Comparison of ENCODE assay signal across 15 cellular contexts in the genomic region with DNA sequence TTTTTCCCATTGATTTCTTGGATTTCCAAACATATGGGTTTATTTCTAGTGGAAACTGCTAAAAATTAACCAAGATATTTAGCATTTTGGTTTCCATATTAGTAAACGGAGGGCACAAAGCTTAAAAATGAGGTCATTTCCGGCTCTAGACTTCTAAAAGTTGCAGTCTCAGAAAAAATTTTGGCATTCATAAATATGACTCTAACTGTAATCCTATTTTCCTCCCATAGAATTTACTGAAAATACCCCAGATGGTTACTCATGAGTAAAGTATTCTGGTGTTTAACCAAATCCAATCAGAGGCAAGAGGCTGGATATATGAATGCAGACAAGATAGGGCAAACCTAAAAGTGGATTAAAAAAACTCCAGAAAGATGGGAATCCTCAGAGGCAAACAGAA.
A peak's percentile ranks its signal among the peaks of the same experiment; 100 is the strongest.
DNase-seq lines count a peak whose midpoint lies in the region; ATAC-seq, FAIRE-seq and TF ChIP-seq lines count a peak whose summit lies in the region.
"Had no signal": no experiment of that assay in that cellular context is flagged by ENCODE, and none has a peak within 500 bp of the region (broad histone marks: within the 10 kb centered on the region; RNA-seq: fewer than 3 reads in every experiment).

No MANE protein-coding gene starts in this region.

- H3K36me3 Mint-ChIP-seq in WTC11, result no peaks in the 10 kb centered on the region

- DNase-seq in H54 (ENCODE audit: insufficient read length, low spot score), result peak; percentile 30
- peak; percentile 53 for DNase-seq in fibroblast of the conjunctiva (ENCODE audit: low read depth)
- DNase-seq in stromal cell of bone marrow (ENCODE audit: low read depth), result peak; percentile 72
- no peak for DNase-seq in NCI-H1048 (lab: John Stamatoyannopoulos, UW)
- no peak for DNase-seq in WTC11 (ENCODE audit: low spot score)
- DNase-seq: naive B cell, NCI-H1436 treated with DMSO at 0.1 percent for 48 hours, thyroid gland had no signal

- no peak for TF ChIP-seq CTCF in WTC11 (IDR thresholded peaks at IDR 0.05)

- no peak for TF ChIP-seq POLR2A in H54 (IDR thresholded peaks at IDR 0.05; ENCODE audit: low read depth, low read length)

- ATAC-seq in SK-N-SH treated with all-trans-retinoic acid at 6 μM for 48 hours, result peak; percentile 88
- ATAC-seq in GM21447 (IDR thresholded peaks at IDR 0.05; ENCODE audit: unreplicated experiment), result no peak
- no peak for ATAC-seq in WTC11
- ATAC-seq: activated CD4-positive, CD25-positive, alpha-beta regulatory T cell treated with anti-CD3 and anti-CD28 coated beads, Interleukin-2, amount 50 U/mL, for 24 hours; HepG2 had no signal

- no peak overlapping the region for H3K27ac Mint-ChIP-seq in WTC11
- H3K27ac Mint-ChIP-seq: naive B cell had no signal

- no peaks in the 10 kb centered on the region for H3K4me1 Mint-ChIP-seq in WTC11

- POLR2A ChIA-PET in WTC11 (lab: Charles Lee), result interaction anchor here (0.6 kb wide), 1 partner anchor 48 kb away, joined by 8 read pairs; no protein-coding TSS in a partner anchor

- FAIRE-seq in H54 (lab: Jason Lieb, UNC), result peak; percentile 86
- FAIRE-seq: GM12891, H1, HepG2, islet of Langerhans had no signal

- no peak overlapping the region for H3K4me3 Mint-ChIP-seq in WTC11
- H3K4me3 Mint-ChIP-seq: naive B cell had no signal

- H3K27me3 Mint-ChIP-seq in WTC11 (ENCODE audit: low read depth), result no peaks in the 10 kb centered on the region

- H3K9me3 Mint-ChIP-seq in WTC11, result no peaks in the 10 kb centered on the region
- H3K9me3 Mint-ChIP-seq: naive B cell had no signal

- CTCF ChIA-PET in WTC11 (lab: Charles Lee), result interaction anchor here (1.4 to 2.7 kb wide), 2 partner anchors 22 to 51 kb away, joined by 3 to 9 read pairs; no protein-coding TSS in a partner anchor

TF ChIP-seq in SK-N-SH treated with all-trans-retinoic acid at 6 μM for 48 hours, 23 proteins besides CTCF, POLR2A, EP300 and RAD21 (continues in another document):
- TF ChIP-seq, protein P1, sequence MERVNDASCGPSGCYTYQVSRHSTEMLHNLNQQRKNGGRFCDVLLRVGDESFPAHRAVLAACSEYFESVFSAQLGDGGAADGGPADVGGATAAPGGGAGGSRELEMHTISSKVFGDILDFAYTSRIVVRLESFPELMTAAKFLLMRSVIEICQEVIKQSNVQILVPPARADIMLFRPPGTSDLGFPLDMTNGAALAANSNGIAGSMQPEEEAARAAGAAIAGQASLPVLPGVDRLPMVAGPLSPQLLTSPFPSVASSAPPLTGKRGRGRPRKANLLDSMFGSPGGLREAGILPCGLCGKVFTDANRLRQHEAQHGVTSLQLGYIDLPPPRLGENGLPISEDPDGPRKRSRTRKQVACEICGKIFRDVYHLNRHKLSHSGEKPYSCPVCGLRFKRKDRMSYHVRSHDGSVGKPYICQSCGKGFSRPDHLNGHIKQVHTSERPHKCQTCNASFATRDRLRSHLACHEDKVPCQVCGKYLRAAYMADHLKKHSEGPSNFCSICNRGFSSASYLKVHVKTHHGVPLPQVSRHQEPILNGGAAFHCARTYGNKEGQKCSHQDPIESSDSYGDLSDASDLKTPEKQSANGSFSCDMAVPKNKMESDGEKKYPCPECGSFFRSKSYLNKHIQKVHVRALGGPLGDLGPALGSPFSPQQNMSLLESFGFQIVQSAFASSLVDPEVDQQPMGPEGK (CRISPR knock-in tag; IDR thresholded peaks at IDR 0.05; ENCODE audit: borderline replicate concordance), result no peak
- TF ChIP-seq ZFP3 (CRISPR knock-in tag; IDR thresholded peaks at IDR 0.05), result peak; percentile 80; the same call in 1 of the 2 replicates
- no peak for TF ChIP-seq ESRRG (CRISPR knock-in tag; IDR thresholded peaks at IDR 0.05)
- no peak for TF ChIP-seq TCF4 (CRISPR knock-in tag; IDR thresholded peaks at IDR 0.05; ENCODE audit: borderline replicate concordance)
- TF ChIP-seq, protein P2, sequence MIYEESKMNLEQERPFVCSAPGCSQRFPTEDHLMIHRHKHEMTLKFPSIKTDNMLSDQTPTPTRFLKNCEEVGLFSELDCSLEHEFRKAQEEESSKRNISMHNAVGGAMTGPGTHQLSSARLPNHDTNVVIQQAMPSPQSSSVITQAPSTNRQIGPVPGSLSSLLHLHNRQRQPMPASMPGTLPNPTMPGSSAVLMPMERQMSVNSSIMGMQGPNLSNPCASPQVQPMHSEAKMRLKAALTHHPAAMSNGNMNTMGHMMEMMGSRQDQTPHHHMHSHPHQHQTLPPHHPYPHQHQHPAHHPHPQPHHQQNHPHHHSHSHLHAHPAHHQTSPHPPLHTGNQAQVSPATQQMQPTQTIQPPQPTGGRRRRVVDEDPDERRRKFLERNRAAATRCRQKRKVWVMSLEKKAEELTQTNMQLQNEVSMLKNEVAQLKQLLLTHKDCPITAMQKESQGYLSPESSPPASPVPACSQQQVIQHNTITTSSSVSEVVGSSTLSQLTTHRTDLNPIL (CRISPR knock-in tag; IDR thresholded peaks at IDR 0.05; ENCODE audit: low read depth), result peak; percentile 75; the same call in 1 of the 2 replicates

TF ChIP-seq in WTC11, 78 proteins besides CTCF, POLR2A, EP300 and RAD21 (continues in another document):
- TF ChIP-seq, protein P3, sequence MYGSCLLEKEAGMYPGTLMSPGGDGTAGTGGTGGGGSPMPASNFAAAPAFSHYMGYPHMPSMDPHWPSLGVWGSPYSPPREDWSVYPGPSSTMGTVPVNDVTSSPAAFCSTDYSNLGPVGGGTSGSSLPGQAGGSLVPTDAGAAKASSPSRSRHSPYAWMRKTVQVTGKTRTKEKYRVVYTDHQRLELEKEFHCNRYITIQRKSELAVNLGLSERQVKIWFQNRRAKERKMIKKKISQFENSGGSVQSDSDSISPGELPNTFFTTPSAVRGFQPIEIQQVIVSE (CRISPR knock-in tag; IDR thresholded peaks at IDR 0.05; ENCODE audit: borderline replicate concordance), result no peak
- TF ChIP-seq ZNF232 (CRISPR knock-in tag; IDR thresholded peaks at IDR 0.05), result no peak
- TF ChIP-seq, protein P4, sequence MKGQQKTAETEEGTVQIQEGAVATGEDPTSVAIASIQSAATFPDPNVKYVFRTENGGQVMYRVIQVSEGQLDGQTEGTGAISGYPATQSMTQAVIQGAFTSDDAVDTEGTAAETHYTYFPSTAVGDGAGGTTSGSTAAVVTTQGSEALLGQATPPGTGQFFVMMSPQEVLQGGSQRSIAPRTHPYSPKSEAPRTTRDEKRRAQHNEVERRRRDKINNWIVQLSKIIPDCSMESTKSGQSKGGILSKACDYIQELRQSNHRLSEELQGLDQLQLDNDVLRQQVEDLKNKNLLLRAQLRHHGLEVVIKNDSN (CRISPR knock-in tag; IDR thresholded peaks at IDR 0.05), result no peak
- TF ChIP-seq, protein P5, sequence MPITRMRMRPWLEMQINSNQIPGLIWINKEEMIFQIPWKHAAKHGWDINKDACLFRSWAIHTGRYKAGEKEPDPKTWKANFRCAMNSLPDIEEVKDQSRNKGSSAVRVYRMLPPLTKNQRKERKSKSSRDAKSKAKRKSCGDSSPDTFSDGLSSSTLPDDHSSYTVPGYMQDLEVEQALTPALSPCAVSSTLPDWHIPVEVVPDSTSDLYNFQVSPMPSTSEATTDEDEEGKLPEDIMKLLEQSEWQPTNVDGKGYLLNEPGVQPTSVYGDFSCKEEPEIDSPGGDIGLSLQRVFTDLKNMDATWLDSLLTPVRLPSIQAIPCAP (CRISPR knock-in tag; IDR thresholded peaks at IDR 0.05), result no peak
- no peak for TF ChIP-seq MXD4 (CRISPR knock-in tag; IDR thresholded peaks at IDR 0.05; ENCODE audit: borderline replicate concordance)
- no peak for TF ChIP-seq ZNF121 (CRISPR knock-in tag; IDR thresholded peaks at IDR 0.05)
- TF ChIP-seq, protein P6, sequence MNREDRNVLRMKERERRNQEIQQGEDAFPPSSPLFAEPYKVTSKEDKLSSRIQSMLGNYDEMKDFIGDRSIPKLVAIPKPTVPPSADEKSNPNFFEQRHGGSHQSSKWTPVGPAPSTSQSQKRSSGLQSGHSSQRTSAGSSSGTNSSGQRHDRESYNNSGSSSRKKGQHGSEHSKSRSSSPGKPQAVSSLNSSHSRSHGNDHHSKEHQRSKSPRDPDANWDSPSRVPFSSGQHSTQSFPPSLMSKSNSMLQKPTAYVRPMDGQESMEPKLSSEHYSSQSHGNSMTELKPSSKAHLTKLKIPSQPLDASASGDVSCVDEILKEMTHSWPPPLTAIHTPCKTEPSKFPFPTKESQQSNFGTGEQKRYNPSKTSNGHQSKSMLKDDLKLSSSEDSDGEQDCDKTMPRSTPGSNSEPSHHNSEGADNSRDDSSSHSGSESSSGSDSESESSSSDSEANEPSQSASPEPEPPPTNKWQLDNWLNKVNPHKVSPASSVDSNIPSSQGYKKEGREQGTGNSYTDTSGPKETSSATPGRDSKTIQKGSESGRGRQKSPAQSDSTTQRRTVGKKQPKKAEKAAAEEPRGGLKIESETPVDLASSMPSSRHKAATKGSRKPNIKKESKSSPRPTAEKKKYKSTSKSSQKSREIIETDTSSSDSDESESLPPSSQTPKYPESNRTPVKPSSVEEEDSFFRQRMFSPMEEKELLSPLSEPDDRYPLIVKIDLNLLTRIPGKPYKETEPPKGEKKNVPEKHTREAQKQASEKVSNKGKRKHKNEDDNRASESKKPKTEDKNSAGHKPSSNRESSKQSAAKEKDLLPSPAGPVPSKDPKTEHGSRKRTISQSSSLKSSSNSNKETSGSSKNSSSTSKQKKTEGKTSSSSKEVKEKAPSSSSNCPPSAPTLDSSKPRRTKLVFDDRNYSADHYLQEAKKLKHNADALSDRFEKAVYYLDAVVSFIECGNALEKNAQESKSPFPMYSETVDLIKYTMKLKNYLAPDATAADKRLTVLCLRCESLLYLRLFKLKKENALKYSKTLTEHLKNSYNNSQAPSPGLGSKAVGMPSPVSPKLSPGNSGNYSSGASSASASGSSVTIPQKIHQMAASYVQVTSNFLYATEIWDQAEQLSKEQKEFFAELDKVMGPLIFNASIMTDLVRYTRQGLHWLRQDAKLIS (CRISPR knock-in tag; IDR thresholded peaks at IDR 0.05; ENCODE audit: borderline replicate concordance), result no peak
- TF ChIP-seq, protein P7, sequence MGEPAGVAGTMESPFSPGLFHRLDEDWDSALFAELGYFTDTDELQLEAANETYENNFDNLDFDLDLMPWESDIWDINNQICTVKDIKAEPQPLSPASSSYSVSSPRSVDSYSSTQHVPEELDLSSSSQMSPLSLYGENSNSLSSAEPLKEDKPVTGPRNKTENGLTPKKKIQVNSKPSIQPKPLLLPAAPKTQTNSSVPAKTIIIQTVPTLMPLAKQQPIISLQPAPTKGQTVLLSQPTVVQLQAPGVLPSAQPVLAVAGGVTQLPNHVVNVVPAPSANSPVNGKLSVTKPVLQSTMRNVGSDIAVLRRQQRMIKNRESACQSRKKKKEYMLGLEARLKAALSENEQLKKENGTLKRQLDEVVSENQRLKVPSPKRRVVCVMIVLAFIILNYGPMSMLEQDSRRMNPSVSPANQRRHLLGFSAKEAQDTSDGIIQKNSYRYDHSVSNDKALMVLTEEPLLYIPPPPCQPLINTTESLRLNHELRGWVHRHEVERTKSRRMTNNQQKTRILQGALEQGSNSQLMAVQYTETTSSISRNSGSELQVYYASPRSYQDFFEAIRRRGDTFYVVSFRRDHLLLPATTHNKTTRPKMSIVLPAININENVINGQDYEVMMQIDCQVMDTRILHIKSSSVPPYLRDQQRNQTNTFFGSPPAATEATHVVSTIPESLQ (CRISPR knock-in tag; IDR thresholded peaks at IDR 0.05), result no peak
- TF ChIP-seq ZNF423 (CRISPR knock-in tag; IDR thresholded peaks at IDR 0.05), result no peak

Comparison
In these comparisons a context has a peak if more than half of its experiments do, and no peak if none do; other contexts are left out.
1. DNase-seq: peak in H54 (single experiment), fibroblast of the conjunctiva (single experiment) and stromal cell of bone marrow (single experiment); none in NCI-H1048 (single experiment) and WTC11 (single experiment).